ENCODE assay signal across 21 cellular contexts in genomic region chr3:182692021-182692420, GRCh38.
A peak's percentile ranks its signal among the peaks of the same experiment; 100 is the strongest.
DNase-seq lines count a peak whose midpoint lies in the region; ATAC-seq, FAIRE-seq and TF ChIP-seq lines count a peak whose summit lies in the region.
"Had no signal": no experiment of that assay in that cellular context is flagged by ENCODE, and none has a peak within 500 bp of the region (broad histone marks: within the 10 kb centered on the region; RNA-seq: fewer than 3 reads in every experiment).

No MANE protein-coding gene starts in this region.

- no peak for TF ChIP-seq POLR2A in GM12891 (IDR thresholded peaks at IDR 0.05; ENCODE audit: low read depth, low read length)

- no peak overlapping the region for H3K4me3 ChIP-seq in BE2C (ENCODE audit: low read depth, low read length)
- H3K4me3 ChIP-seq: cardiac muscle cell, PC-9 had no signal

- H3K36me3 ChIP-seq in BE2C = no peaks in the 10 kb centered on the region
- H3K36me3 ChIP-seq: cardiac muscle cell had no signal

- no peaks in the 10 kb centered on the region for H3K4me1 ChIP-seq in BE2C

- H3K27me3 ChIP-seq in BE2C = peaks cover 9% of the 10 kb centered on the region
- H3K27me3 ChIP-seq: cardiac muscle cell had no signal

- no peak for DNase-seq in GM12891 (ENCODE audit: insufficient read length, low spot score)
- no peak for DNase-seq in BE2C
- no peak for DNase-seq in NCI-H1105 treated with DMSO at 0.1 percent for 48 hours (lab: John Stamatoyannopoulos, UW)
- DNase-seq in NCI-H1436 treated with DMSO at 0.1 percent for 48 hours (lab: John Stamatoyannopoulos, UW) = no peak
- no peak for DNase-seq in activated T-cell treated with anti-CD3 and anti-CD28 coated beads, Interleukin-2, amount 50 U/mL, for 48 hours
- DNase-seq: activated B cell treated with CpG ODN at 0.5 μM for 24 hours; COR-L47; effector CD8-positive, alpha-beta T cell; GDM1; H9; naive thymus-derived CD4-positive, alpha-beta T cell; NCI-H146; NCI-H510A; PC-9; stimulated activated CD4-positive, alpha-beta T cell treated with anti-CD3 and anti-CD28 coated beads, Interleukin-12 subunit alpha, Interleukin-12 subunit beta, amount 100 ng/mL, for 4 hours; SW 1271 had no signal

- peak; percentile 63 for FAIRE-seq in GM12891 (lab: Jason Lieb, UNC)

- H3K9me3 ChIP-seq in BE2C = no peaks in the 10 kb centered on the region

- peak; percentile 56 for ATAC-seq in GM19372 (IDR thresholded peaks at IDR 0.05; ENCODE audit: low read depth, unreplicated experiment)
- peak; percentile 69 for ATAC-seq in HG02798 (IDR thresholded peaks at IDR 0.05; ENCODE audit: poor library complexity, unreplicated experiment)
- ATAC-seq in HG03558 (IDR thresholded peaks at IDR 0.05; ENCODE audit: extremely low read depth, unreplicated experiment) = peak; percentile 53
- ATAC-seq: activated naive CD4-positive, alpha-beta T cell treated with anti-CD3 and anti-CD28 coated beads, Interleukin-2, amount 50 U/mL, for 72 hours had no signal

- TF ChIP-seq CTCF in BE2C (IDR thresholded peaks at IDR 0.05; ENCODE audit: low read depth, low read length) = no peak

TF ChIP-seq in GM12891, 5 proteins besides CTCF, POLR2A, EP300 and RAD21:
- TF ChIP-seq SPI1 (IDR thresholded peaks at IDR 0.05; ENCODE audit: low read depth, low read length) (no peak), TAF1 (IDR thresholded peaks at IDR 0.05; ENCODE audit: low read depth, low read length) (no peak), PAX5 (IDR thresholded peaks at IDR 0.05; ENCODE audit: insufficient read depth, low read length, severe bottlenecking) (peak; percentile 71), POLR2AphosphoS5 (IDR thresholded peaks at IDR 0.05; ENCODE audit: low read depth, low read length) (no peak), POU2F2 (IDR thresholded peaks at IDR 0.05; ENCODE audit: low read depth, low read length) (no peak)
TF ChIP-seq in GM12891: peak in this region for 1.
